Comparison of ENCODE assay signal across 15 cellular contexts in genomic region chr10:56469482-56469881, GRCh38.
A peak's percentile ranks its signal among the peaks of the same experiment; 100 is the strongest.
DNase-seq lines count a peak whose midpoint lies in the region; ATAC-seq and TF ChIP-seq lines count a peak whose summit lies in the region.
"Had no signal": no experiment of that assay in that cellular context is flagged by ENCODE, and none has a peak within 500 bp of the region (broad histone marks: within the 10 kb centered on the region; RNA-seq: fewer than 3 reads in every experiment).

No MANE protein-coding gene starts in this region.

- no peak overlapping the region for H3K4me3 Mint-ChIP-seq in activated CD8-positive, alpha-beta memory T cell treated with anti-CD3 and anti-CD28 coated beads, Interleukin-2, amount 10 ng/mL, durations not matched to agents 7 days and 5 days
- H3K4me3 Mint-ChIP-seq: IgD-negative memory B cell had no signal

- H3K9me3 Mint-ChIP-seq in activated CD8-positive, alpha-beta memory T cell treated with anti-CD3 and anti-CD28 coated beads, Interleukin-2, amount 10 ng/mL, durations not matched to agents 7 days and 5 days (ENCODE audit: low read depth): peaks cover 4% of the 10 kb centered on the region

- H3K4me1 Mint-ChIP-seq in activated CD8-positive, alpha-beta memory T cell treated with anti-CD3 and anti-CD28 coated beads, Interleukin-2, amount 10 ng/mL, durations not matched to agents 7 days and 5 days: no peaks in the 10 kb centered on the region

- no peaks in the 10 kb centered on the region for H3K27me3 ChIP-seq in GM06990 (replicated peaks; ENCODE audit: control insufficient read depth, insufficient read depth, low read length)

- peak; percentile 36 for TF ChIP-seq RAD21 in Ishikawa (IDR thresholded peaks at IDR 0.05; ENCODE audit: low read depth)

- H3K27ac Mint-ChIP-seq in activated CD8-positive, alpha-beta memory T cell treated with anti-CD3 and anti-CD28 coated beads, Interleukin-2, amount 10 ng/mL, durations not matched to agents 7 days and 5 days: no peak overlapping the region
- H3K27ac Mint-ChIP-seq: IgD-negative memory B cell had no signal

- CTCF ChIA-PET in activated CD8-positive, alpha-beta memory T cell treated with anti-CD3 and anti-CD28 coated beads, Interleukin-2, amount 10 ng/mL, durations not matched to agents 7 days and 5 days (lab: Charles Lee): no interaction called here

- DNase-seq in NCI-H146 (lab: John Stamatoyannopoulos, UW): peak; percentile 5
- DNase-seq in NCI-H146 treated with DMSO at 0.1 percent for 48 hours (lab: John Stamatoyannopoulos, UW; ENCODE audit: unreplicated experiment): no peak
- no peak for DNase-seq in GM06990 (ENCODE audit: extremely low read depth, insufficient read length)
- peak; percentile 4 for DNase-seq in RKO (ENCODE audit: low spot score)
- DNase-seq in activated T-cell treated with anti-CD3 and anti-CD28 coated beads for 4 hours: no peak
- no peak for DNase-seq in activated CD8-positive, alpha-beta memory T cell treated with anti-CD3 and anti-CD28 coated beads, Interleukin-2, amount 10 ng/mL, durations not matched to agents 7 days and 5 days
- DNase-seq: 8988T, NCI-H1436, NCI-H2171, NCI-H446 treated with DMSO at 0.1 percent for 48 hours, T-helper 2 cell had no signal

- ATAC-seq in HG03521 (IDR thresholded peaks at IDR 0.05; ENCODE audit: unreplicated experiment): no peak
- no peak for ATAC-seq in activated CD8-positive, alpha-beta memory T cell treated with anti-CD3 and anti-CD28 coated beads, Interleukin-2, amount 10 ng/mL, durations not matched to agents 7 days and 5 days

- no peak for TF ChIP-seq EP300 in Ishikawa (IDR thresholded peaks at IDR 0.05; ENCODE audit: borderline replicate concordance)

- no peak overlapping the region for H3K4me3 ChIP-seq in GM06990 (replicated peaks; ENCODE audit: low read depth, low read length)
- H3K4me3 ChIP-seq: HAP-1 had no signal

- H3K36me3 ChIP-seq in GM06990 (ENCODE audit: control insufficient read depth, insufficient read depth, low read length): no peaks in the 10 kb centered on the region
- H3K36me3 ChIP-seq: HAP-1 had no signal

- no peaks in the 10 kb centered on the region for H3K36me3 Mint-ChIP-seq in activated CD8-positive, alpha-beta memory T cell treated with anti-CD3 and anti-CD28 coated beads, Interleukin-2, amount 10 ng/mL, durations not matched to agents 7 days and 5 days
- H3K36me3 Mint-ChIP-seq: IgD-negative memory B cell had no signal

- H3K27me3 Mint-ChIP-seq in activated CD8-positive, alpha-beta memory T cell treated with anti-CD3 and anti-CD28 coated beads, Interleukin-2, amount 10 ng/mL, durations not matched to agents 7 days and 5 days: no peaks in the 10 kb centered on the region
- H3K27me3 Mint-ChIP-seq: IgD-negative memory B cell had no signal

- TF ChIP-seq CTCF in GM06990 (IDR thresholded peaks at IDR 0.05; ENCODE audit: insufficient read depth, low read length, poor library complexity, severe bottlenecking): peak; percentile 11

TF ChIP-seq in Ishikawa, 13 proteins besides CTCF, POLR2A, EP300 and RAD21:
- TF ChIP-seq CEBPB (IDR thresholded peaks at IDR 0.05) (no peak), TCF12 (IDR thresholded peaks at IDR 0.05; ENCODE audit: low read depth) (no peak), ZBTB7A (IDR thresholded peaks at IDR 0.05; ENCODE audit: low read depth) (no peak), TAF1 (IDR thresholded peaks at IDR 0.05; ENCODE audit: low read depth) (no peak), MAX (IDR thresholded peaks at IDR 0.05) (no peak), REST (IDR thresholded peaks at IDR 0.05; ENCODE audit: low read depth) (no peak)
TF ChIP-seq in Ishikawa: peak in this region for 0.

Comparison
In these comparisons a context has a peak if more than half of its experiments do, and no peak if none do; other contexts are left out.
1. DNase-seq: peak in NCI-H146 (single experiment) and RKO (single experiment); none in NCI-H146 treated with DMSO at 0.1 percent for 48 hours (single experiment), GM06990 (single experiment), activated T-cell treated with anti-CD3 and anti-CD28 coated beads for 4 hours (single experiment) and activated CD8-positive, alpha-beta memory T cell treated with anti-CD3 and anti-CD28 coated beads, Interleukin-2, amount 10 ng/mL, durations not matched to agents 7 days and 5 days (single experiment).